Comparison of ENCODE assay signal across 8 cellular contexts in genomic region chr1:62082456-62083363, GRCh38.
DNase-seq lines count a peak whose midpoint lies in the region; ATAC-seq and TF ChIP-seq lines count a peak whose summit lies in the region.

No MANE protein-coding gene starts in this region.

- peak; percentile 86 for TF ChIP-seq CTCF in GM12864 (IDR thresholded peaks at IDR 0.05; ENCODE audit: low read depth, low read length, missing control alignments)

- H3K9me3 Mint-ChIP-seq in activated T-cell treated with anti-CD3 and anti-CD28 coated beads, Interleukin-2, amount 50 U/mL, for 72 hours: no peaks in the 10 kb centered on the region
- no peaks in the 10 kb centered on the region for H3K9me3 Mint-ChIP-seq in activated T-helper 2 cell treated with anti-CD3 and anti-CD28 coated beads, Interferon-gamma antibody, Interleukin-2, Interleukin-4, amounts not matched to agents 10 μg/mL and 5 μg/mL and 100 μg/mL, durations not matched to agents 14 hours and 24 hours and 36 hours

- intact Hi-C loops in activated T-helper 2 cell treated with anti-CD3 and anti-CD28 coated beads, Interferon-gamma antibody, Interleukin-2, Interleukin-4, amounts not matched to agents 10 μg/mL and 5 μg/mL and 100 μg/mL, durations not matched to agents 14 hours and 24 hours and 36 hours (cut with micrococcal nuclease): loop anchor here (1.0 to 2.0 kb wide), 2 partner anchors 49 to 324 kb away; no protein-coding TSS in a partner anchor

- no peaks in the 10 kb centered on the region for H3K27me3 Mint-ChIP-seq in activated T-cell treated with anti-CD3 and anti-CD28 coated beads, Interleukin-2, amount 50 U/mL, for 72 hours (ENCODE audit: low read depth)
- no peaks in the 10 kb centered on the region for H3K27me3 Mint-ChIP-seq in activated T-helper 2 cell treated with anti-CD3 and anti-CD28 coated beads, Interferon-gamma antibody, Interleukin-2, Interleukin-4, amounts not matched to agents 10 μg/mL and 5 μg/mL and 100 μg/mL, durations not matched to agents 14 hours and 24 hours and 36 hours (ENCODE audit: low read depth)

- no peaks in the 10 kb centered on the region for H3K4me1 Mint-ChIP-seq in activated T-cell treated with anti-CD3 and anti-CD28 coated beads, Interleukin-2, amount 50 U/mL, for 72 hours (ENCODE audit: low read depth)
- no peaks in the 10 kb centered on the region for H3K4me1 Mint-ChIP-seq in activated T-helper 2 cell treated with anti-CD3 and anti-CD28 coated beads, Interferon-gamma antibody, Interleukin-2, Interleukin-4, amounts not matched to agents 10 μg/mL and 5 μg/mL and 100 μg/mL, durations not matched to agents 14 hours and 24 hours and 36 hours (ENCODE audit: low read depth)

- H3K4me3 Mint-ChIP-seq in activated T-cell treated with anti-CD3 and anti-CD28 coated beads, Interleukin-2, amount 50 U/mL, for 72 hours: no peak overlapping the region
- H3K4me3 Mint-ChIP-seq in activated T-helper 2 cell treated with anti-CD3 and anti-CD28 coated beads, Interferon-gamma antibody, Interleukin-2, Interleukin-4, amounts not matched to agents 10 μg/mL and 5 μg/mL and 100 μg/mL, durations not matched to agents 14 hours and 24 hours and 36 hours (ENCODE audit: low read depth): no peak overlapping the region

- H3K4me1 ChIP-seq in ACC112 (ENCODE audit: control insufficient read depth, insufficient read depth, low read length, unreplicated experiment) (no peaks in the 10 kb centered on the region), NT2/D1 (ENCODE audit: insufficient read depth, insufficient read length) (no peaks in the 10 kb centered on the region)

- no peak overlapping the region for H3K27ac Mint-ChIP-seq in activated T-cell treated with anti-CD3 and anti-CD28 coated beads, Interleukin-2, amount 50 U/mL, for 72 hours
- H3K27ac Mint-ChIP-seq in activated T-helper 2 cell treated with anti-CD3 and anti-CD28 coated beads, Interferon-gamma antibody, Interleukin-2, Interleukin-4, amounts not matched to agents 10 μg/mL and 5 μg/mL and 100 μg/mL, durations not matched to agents 14 hours and 24 hours and 36 hours: no peak overlapping the region

- no peak for DNase-seq in GM12864 (ENCODE audit: low read depth)
- peak; percentile 50 for DNase-seq in NT2/D1 (ENCODE audit: low read depth, low spot score)
- DNase-seq in activated T-cell treated with anti-CD3 and anti-CD28 coated beads, Interleukin-2, amount 50 U/mL, for 72 hours: peak; percentile 28 to 32
- peak; percentile 13 for DNase-seq in globus pallidus (ENCODE audit: low spot score)
- DNase-seq in renal cortical epithelial cell (ENCODE audit: low read depth): peak; percentile 34
- DNase-seq in activated T-helper 2 cell treated with anti-CD3 and anti-CD28 coated beads, Interferon-gamma antibody, Interleukin-2, Interleukin-4, amounts not matched to agents 10 μg/mL and 5 μg/mL and 100 μg/mL, durations not matched to agents 14 hours and 24 hours and 36 hours (ENCODE audit: low spot score): no peak

- peak; percentile 59 for ATAC-seq in HG03045 (IDR thresholded peaks at IDR 0.05; ENCODE audit: unreplicated experiment)
- peak; percentile 36 to 51 for ATAC-seq in activated T-cell treated with anti-CD3 and anti-CD28 coated beads, Interleukin-2, amount 50 U/mL, for 72 hours (replicated peaks in 1 of 2)

- H3K9ac ChIP-seq in NT2/D1 (ENCODE audit: insufficient read length, low read depth): no peak overlapping the region

- no peaks in the 10 kb centered on the region for H3K79me2 ChIP-seq in ACC112 (ENCODE audit: control insufficient read depth, insufficient read depth, low read length, unreplicated experiment)

- H3K9me3 ChIP-seq in NT2/D1 (ENCODE audit: insufficient read depth, low read length): no peaks in the 10 kb centered on the region

- no peaks in the 10 kb centered on the region for H3K36me3 ChIP-seq in ACC112 (ENCODE audit: insufficient read depth, low read length)
- H3K36me3 ChIP-seq in NT2/D1 (ENCODE audit: insufficient read depth, insufficient read length, low read length): no peaks in the 10 kb centered on the region

- H3K27me3 ChIP-seq in ACC112 (ENCODE audit: insufficient read depth, low read length) (no peaks in the 10 kb centered on the region), NT2/D1 (ENCODE audit: insufficient read depth, insufficient read length) (no peaks in the 10 kb centered on the region)

- H3K27ac ChIP-seq in ACC112 (ENCODE audit: low read depth, low read length): no peak overlapping the region

- H3K4me3 ChIP-seq in ACC112 (ENCODE audit: low read depth, low read length) (no peak overlapping the region), GM12864 (ENCODE audit: low read depth, low read length) (no peak overlapping the region), NT2/D1 (ENCODE audit: insufficient read length, low read depth) (no peak overlapping the region)

- peak overlapping the region; percentile 31 for H2AFZ ChIP-seq in ACC112 (ENCODE audit: low read length, unreplicated experiment)

- H3K36me3 Mint-ChIP-seq in activated T-cell treated with anti-CD3 and anti-CD28 coated beads, Interleukin-2, amount 50 U/mL, for 72 hours (ENCODE audit: insufficient read depth in 2 of 2): no peaks in the 10 kb centered on the region
- H3K36me3 Mint-ChIP-seq in activated T-helper 2 cell treated with anti-CD3 and anti-CD28 coated beads, Interferon-gamma antibody, Interleukin-2, Interleukin-4, amounts not matched to agents 10 μg/mL and 5 μg/mL and 100 μg/mL, durations not matched to agents 14 hours and 24 hours and 36 hours (ENCODE audit: low read depth): no peaks in the 10 kb centered on the region

Comparison
In these comparisons a context has a peak if more than half of its experiments do, and no peak if none do; other contexts are left out.
1. DNase-seq: peak in NT2/D1 (single experiment), activated T-cell treated with anti-CD3 and anti-CD28 coated beads, Interleukin-2, amount 50 U/mL, for 72 hours (2 of 2), globus pallidus (single experiment) and renal cortical epithelial cell (single experiment); none in GM12864 (single experiment) and activated T-helper 2 cell treated with anti-CD3 and anti-CD28 coated beads, Interferon-gamma antibody, Interleukin-2, Interleukin-4, amounts not matched to agents 10 μg/mL and 5 μg/mL and 100 μg/mL, durations not matched to agents 14 hours and 24 hours and 36 hours (single experiment).